In genomic region chr15:31439328-31439727, GRCh38 we compare ENCODE assay signal across 8 cellular contexts.
A peak's percentile ranks its signal among the peaks of the same experiment; 100 is the strongest.
DNase-seq lines count a peak whose midpoint lies in the region; ATAC-seq and TF ChIP-seq lines count a peak whose summit lies in the region.

No MANE protein-coding gene starts in this region.

- H3K9me3 ChIP-seq in Peyer's patch = no peaks in the 10 kb centered on the region

- H3K27me3 ChIP-seq in Peyer's patch = no peaks in the 10 kb centered on the region

- ATAC-seq in HG03520 (IDR thresholded peaks at IDR 0.05; ENCODE audit: unreplicated experiment) (no peak), HG03175 (IDR thresholded peaks at IDR 0.05; ENCODE audit: unreplicated experiment) (no peak), GM18858 (IDR thresholded peaks at IDR 0.05; ENCODE audit: unreplicated experiment) (no peak)

- H3K4me3 Mint-ChIP-seq in activated T-cell treated with anti-CD3 and anti-CD28 coated beads, Interleukin-2, amount 50 U/mL, for 24 hours = peak overlapping the region; percentile 23

- no peak for TF ChIP-seq POLR2A in Peyer's patch (IDR thresholded peaks at IDR 0.05)

- H3K9me3 Mint-ChIP-seq in activated T-cell treated with anti-CD3 and anti-CD28 coated beads, Interleukin-2, amount 50 U/mL, for 24 hours = no peaks in the 10 kb centered on the region

- peaks cover 0 to 49% (median 30%) of the 10 kb centered on the region in 4 donors for H3K4me1 ChIP-seq in Peyer's patch

- peak overlapping the region; percentile 98 for H3K27ac Mint-ChIP-seq in activated T-cell treated with anti-CD3 and anti-CD28 coated beads, Interleukin-2, amount 50 U/mL, for 24 hours

- TF ChIP-seq CTCF in Peyer's patch (IDR thresholded peaks at IDR 0.05) = peak in 4 of 6 experiments; percentile 31 to 71 (median 60)
- TF ChIP-seq CTCF in epithelial cell of esophagus (IDR thresholded peaks at IDR 0.05; ENCODE audit: insufficient read depth, low read depth, low read length, missing control alignments) = peak; percentile 8

- H3K4me3 ChIP-seq in Peyer's patch (no peak overlapping the region), epithelial cell of esophagus (ENCODE audit: low read length) (no peak overlapping the region)

- H3K36me3 Mint-ChIP-seq in activated T-cell treated with anti-CD3 and anti-CD28 coated beads, Interleukin-2, amount 50 U/mL, for 24 hours (ENCODE audit: low read depth) = no peaks in the 10 kb centered on the region

- H3K27ac ChIP-seq in Peyer's patch = no peak overlapping the region

- H3K27me3 Mint-ChIP-seq in activated T-cell treated with anti-CD3 and anti-CD28 coated beads, Interleukin-2, amount 50 U/mL, for 24 hours = no peaks in the 10 kb centered on the region

- H3K4me1 Mint-ChIP-seq in activated T-cell treated with anti-CD3 and anti-CD28 coated beads, Interleukin-2, amount 50 U/mL, for 24 hours (ENCODE audit: low read depth) = peaks cover 81% of the 10 kb centered on the region

- H3K36me3 ChIP-seq in Peyer's patch = no peaks in the 10 kb centered on the region

- peak; percentile 60 for DNase-seq in activated T-cell treated with anti-CD3 and anti-CD28 coated beads, Interleukin-2, amount 50 U/mL, for 24 hours
- no peak for DNase-seq in activated T-cell treated with anti-CD3 and anti-CD28 coated beads for 4 hours
- peak in 2 of 3 donors; percentile 66 to 78 for DNase-seq in Peyer's patch
- peak; percentile 37 for DNase-seq in epithelial cell of esophagus (ENCODE audit: low read depth)
- peak; percentile 73 for DNase-seq in stimulated activated CD8-positive, alpha-beta memory T cell treated with anti-CD3 and anti-CD28 coated beads, Interleukin-4, amount 100 ng/mL, for 48 hours
